19 cellular contexts compared by ENCODE assay signal in the genomic region with DNA sequence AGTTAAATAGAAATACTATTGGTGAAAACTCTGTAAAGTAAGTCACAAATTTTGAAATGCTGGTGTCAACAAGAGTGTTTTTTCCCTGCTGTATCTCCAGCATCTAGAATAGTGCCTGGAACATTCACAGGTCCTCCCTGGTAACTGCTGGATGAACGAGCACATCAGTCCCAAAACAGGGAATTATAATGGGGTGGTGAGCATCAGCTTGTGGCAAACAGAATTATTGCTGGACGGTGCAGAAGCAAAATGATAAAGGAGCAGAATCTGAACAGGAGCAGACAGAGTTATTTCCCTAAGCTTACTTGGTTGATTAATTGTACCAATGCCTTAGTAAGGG.
"Had no signal": no experiment of that assay in that cellular context is flagged by ENCODE, and none has a peak within 500 bp of the region (broad histone marks: within the 10 kb centered on the region; RNA-seq: fewer than 3 reads in every experiment).

No MANE protein-coding gene starts in this region.

- H3K27ac ChIP-seq: body of pancreas, coronary artery, gastrocnemius medialis, left lung, tibial artery, WERI-Rb-1 had no signal

- H3K4me3 ChIP-seq: body of pancreas, coronary artery, gastrocnemius medialis, left lung, tibial artery had no signal

- H3K36me3 Mint-ChIP-seq: activated naive CD8-positive, alpha-beta T cell treated with anti-CD3 and anti-CD28 coated beads for 36 hours; mesothelial cell of epicardium had no signal

- H3K27me3 Mint-ChIP-seq: activated naive CD8-positive, alpha-beta T cell treated with anti-CD3 and anti-CD28 coated beads for 36 hours had no signal

- H3K4me1 Mint-ChIP-seq: mesothelial cell of epicardium, nephron had no signal

- H3K9me3 ChIP-seq: body of pancreas, gastrocnemius medialis, left lung, tibial artery had no signal

- ATAC-seq: body of pancreas, gastrocnemius medialis, left lung had no signal

- DNase-seq: activated CD4-positive, alpha-beta T cell treated with anti-CD3 and anti-CD28 coated beads, Interleukin-2, amount 50 U/mL, for 48 hours; activated naive CD8-positive, alpha-beta T cell treated with anti-CD3 and anti-CD28 coated beads for 36 hours; amniotic stem cell; body of pancreas; central memory CD4-positive, alpha-beta T cell; gastrocnemius medialis; head of caudate nucleus; left lung; nucleus accumbens; stimulated activated CD4-positive, alpha-beta T cell treated with anti-CD3 and anti-CD28 coated beads, Interleukin-12 subunit alpha, Interleukin-12 subunit beta, amount 100 ng/mL, for 4 hours; stimulated activated CD4-positive, alpha-beta T cell treated with anti-CD3 and anti-CD28 coated beads, Interleukin-1b, Interleukin-23, amount 100 ng/mL, for 48 hours; stimulated activated naive CD4-positive, alpha-beta T cell treated with Interleukin-2 at 50 U/mL for 16 hours; substantia nigra; T-helper 2 cell; tibial artery; WERI-Rb-1 had no signal

- H3K9me3 Mint-ChIP-seq: activated naive CD8-positive, alpha-beta T cell treated with anti-CD3 and anti-CD28 coated beads for 36 hours; mesothelial cell of epicardium; nephron had no signal

- H3K36me3 ChIP-seq: gastrocnemius medialis, left lung, tibial artery, WERI-Rb-1 had no signal

- H3K27ac Mint-ChIP-seq: activated naive CD8-positive, alpha-beta T cell treated with anti-CD3 and anti-CD28 coated beads for 36 hours; mesothelial cell of epicardium; nephron had no signal

- H3K4me1 ChIP-seq: body of pancreas, gastrocnemius medialis, left lung, tibial artery had no signal

- H3K4me3 Mint-ChIP-seq: activated naive CD8-positive, alpha-beta T cell treated with anti-CD3 and anti-CD28 coated beads for 36 hours; mesothelial cell of epicardium; nephron had no signal

- H3K27me3 ChIP-seq: body of pancreas, gastrocnemius medialis, left lung, tibial artery had no signal
